Comparison of ENCODE assay signal across 1 cellular context in the genomic region with DNA sequence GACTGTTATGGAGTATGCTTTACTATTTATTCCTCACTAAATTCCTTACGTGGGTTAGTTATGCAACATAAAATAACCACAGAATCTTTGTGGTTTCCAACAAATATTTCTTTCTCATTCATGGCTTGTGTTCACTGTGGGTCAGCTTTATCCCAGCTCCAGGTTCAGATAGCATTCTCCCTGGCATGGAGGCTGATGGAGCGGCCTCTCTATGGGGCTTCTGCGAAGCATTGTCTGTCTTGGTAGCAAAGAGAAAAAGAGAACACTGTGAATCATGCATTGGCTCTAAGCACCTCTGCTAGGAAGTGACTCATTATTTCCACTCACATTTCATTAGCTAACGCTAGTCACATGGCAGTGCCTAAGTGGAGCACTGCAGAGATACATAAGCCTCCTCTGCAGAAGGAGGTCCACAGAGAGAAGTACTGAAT.
TF ChIP-seq lines count a peak whose summit lies in the region.

No MANE protein-coding gene starts in this region.

TF ChIP-seq in HCT116, 20 proteins besides CTCF, POLR2A, EP300 and RAD21 (continued from another document):
- TF ChIP-seq, protein P1, sequence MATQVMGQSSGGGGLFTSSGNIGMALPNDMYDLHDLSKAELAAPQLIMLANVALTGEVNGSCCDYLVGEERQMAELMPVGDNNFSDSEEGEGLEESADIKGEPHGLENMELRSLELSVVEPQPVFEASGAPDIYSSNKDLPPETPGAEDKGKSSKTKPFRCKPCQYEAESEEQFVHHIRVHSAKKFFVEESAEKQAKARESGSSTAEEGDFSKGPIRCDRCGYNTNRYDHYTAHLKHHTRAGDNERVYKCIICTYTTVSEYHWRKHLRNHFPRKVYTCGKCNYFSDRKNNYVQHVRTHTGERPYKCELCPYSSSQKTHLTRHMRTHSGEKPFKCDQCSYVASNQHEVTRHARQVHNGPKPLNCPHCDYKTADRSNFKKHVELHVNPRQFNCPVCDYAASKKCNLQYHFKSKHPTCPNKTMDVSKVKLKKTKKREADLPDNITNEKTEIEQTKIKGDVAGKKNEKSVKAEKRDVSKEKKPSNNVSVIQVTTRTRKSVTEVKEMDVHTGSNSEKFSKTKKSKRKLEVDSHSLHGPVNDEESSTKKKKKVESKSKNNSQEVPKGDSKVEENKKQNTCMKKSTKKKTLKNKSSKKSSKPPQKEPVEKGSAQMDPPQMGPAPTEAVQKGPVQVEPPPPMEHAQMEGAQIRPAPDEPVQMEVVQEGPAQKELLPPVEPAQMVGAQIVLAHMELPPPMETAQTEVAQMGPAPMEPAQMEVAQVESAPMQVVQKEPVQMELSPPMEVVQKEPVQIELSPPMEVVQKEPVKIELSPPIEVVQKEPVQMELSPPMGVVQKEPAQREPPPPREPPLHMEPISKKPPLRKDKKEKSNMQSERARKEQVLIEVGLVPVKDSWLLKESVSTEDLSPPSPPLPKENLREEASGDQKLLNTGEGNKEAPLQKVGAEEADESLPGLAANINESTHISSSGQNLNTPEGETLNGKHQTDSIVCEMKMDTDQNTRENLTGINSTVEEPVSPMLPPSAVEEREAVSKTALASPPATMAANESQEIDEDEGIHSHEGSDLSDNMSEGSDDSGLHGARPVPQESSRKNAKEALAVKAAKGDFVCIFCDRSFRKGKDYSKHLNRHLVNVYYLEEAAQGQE (IDR thresholded peaks at IDR 0.05; ENCODE audit: low read depth): no peak; the same call in 1 of the 2 replicates
- TF ChIP-seq, protein P2, sequence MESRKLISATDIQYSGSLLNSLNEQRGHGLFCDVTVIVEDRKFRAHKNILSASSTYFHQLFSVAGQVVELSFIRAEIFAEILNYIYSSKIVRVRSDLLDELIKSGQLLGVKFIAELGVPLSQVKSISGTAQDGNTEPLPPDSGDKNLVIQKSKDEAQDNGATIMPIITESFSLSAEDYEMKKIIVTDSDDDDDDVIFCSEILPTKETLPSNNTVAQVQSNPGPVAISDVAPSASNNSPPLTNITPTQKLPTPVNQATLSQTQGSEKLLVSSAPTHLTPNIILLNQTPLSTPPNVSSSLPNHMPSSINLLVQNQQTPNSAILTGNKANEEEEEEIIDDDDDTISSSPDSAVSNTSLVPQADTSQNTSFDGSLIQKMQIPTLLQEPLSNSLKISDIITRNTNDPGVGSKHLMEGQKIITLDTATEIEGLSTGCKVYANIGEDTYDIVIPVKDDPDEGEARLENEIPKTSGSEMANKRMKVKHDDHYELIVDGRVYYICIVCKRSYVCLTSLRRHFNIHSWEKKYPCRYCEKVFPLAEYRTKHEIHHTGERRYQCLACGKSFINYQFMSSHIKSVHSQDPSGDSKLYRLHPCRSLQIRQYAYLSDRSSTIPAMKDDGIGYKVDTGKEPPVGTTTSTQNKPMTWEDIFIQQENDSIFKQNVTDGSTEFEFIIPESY (IDR thresholded peaks at IDR 0.05; ENCODE audit: extremely low read depth, insufficient replicate concordance, low read length): no peak
- no peak for TF ChIP-seq SIN3A (IDR thresholded peaks at IDR 0.05; ENCODE audit: low read depth)
- TF ChIP-seq SP1 (IDR thresholded peaks at IDR 0.05; ENCODE audit: low read depth): peak; percentile 48; the same call in 1 of the 2 replicates
- TF ChIP-seq ZNF274 (IDR thresholded peaks at IDR 0.05; ENCODE audit: low read depth, low read length): no peak
- no peak for TF ChIP-seq ZFX (IDR thresholded peaks at IDR 0.05)
- TF ChIP-seq EZH2phosphoT487 (IDR thresholded peaks at IDR 0.05; ENCODE audit: borderline replicate concordance): no peak
- TF ChIP-seq, protein P3, sequence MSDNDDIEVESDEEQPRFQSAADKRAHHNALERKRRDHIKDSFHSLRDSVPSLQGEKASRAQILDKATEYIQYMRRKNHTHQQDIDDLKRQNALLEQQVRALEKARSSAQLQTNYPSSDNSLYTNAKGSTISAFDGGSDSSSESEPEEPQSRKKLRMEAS (IDR thresholded peaks at IDR 0.05): peak; percentile 28; the same call in 1 of the 2 replicates
- no peak; the same call in 1 of the 2 replicates for TF ChIP-seq CBX3 (IDR thresholded peaks at IDR 0.05; ENCODE audit: low read depth)
- no peak for TF ChIP-seq EZH2 (IDR thresholded peaks at IDR 0.05)
- TF ChIP-seq POLR2AphosphoS5 (IDR thresholded peaks at IDR 0.05; ENCODE audit: low read depth, low read length): 0 out of 2 replicates have a peak, but pooled peaks have one; percentile 19
- TF ChIP-seq CEBPB (IDR thresholded peaks at IDR 0.05; ENCODE audit: low read depth): no peak
- TF ChIP-seq, protein P4, sequence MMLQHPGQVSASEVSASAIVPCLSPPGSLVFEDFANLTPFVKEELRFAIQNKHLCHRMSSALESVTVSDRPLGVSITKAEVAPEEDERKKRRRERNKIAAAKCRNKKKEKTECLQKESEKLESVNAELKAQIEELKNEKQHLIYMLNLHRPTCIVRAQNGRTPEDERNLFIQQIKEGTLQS (IDR thresholded peaks at IDR 0.05): no peak
- no peak for TF ChIP-seq TCF7L2 (IDR thresholded peaks at IDR 0.05; ENCODE audit: borderline replicate concordance, extremely low read depth, insufficient read depth, insufficient read length)
